Comparison of ENCODE assay signal across 18 cellular contexts in genomic region chr17:77240976-77241375, GRCh38.
"Had no signal": no experiment of that assay in that cellular context is flagged by ENCODE, and none has a peak within 500 bp of the region (broad histone marks: within the 10 kb centered on the region; RNA-seq: fewer than 3 reads in every experiment).

No MANE protein-coding gene starts in this region.

- H3K9me3 ChIP-seq: MG63 had no signal

- H3K27me3 ChIP-seq: MG63 had no signal

- H3K36me3 ChIP-seq: MG63 had no signal

- ATAC-seq: SK-N-SH treated with all-trans-retinoic acid at 6 μM for 48 hours had no signal

- H3K4me3 ChIP-seq: MG63 had no signal

- DNase-seq: Karpas-422, KG1, MG63, NCI-H1092, NCI-H1105 treated with DMSO at 0.1 percent for 48 hours, NCI-H1417 treated with DMSO at 0.1 percent for 48 hours, NCI-H146, NCI-H1694 treated with DMSO at 0.1 percent for 48 hours, NCI-H1930, NCI-H2081, NCI-H2107, NCI-H2227 treated with DMSO at 0.1 percent for 48 hours, NCI-H524, NCI-H526 treated with DMSO at 0.1 percent for 48 hours, NCI-H748 treated with DMSO at 0.1 percent for 48 hours, RPMI8226, SHP77 had no signal
